Comparison of ENCODE assay signal across 19 cellular contexts in the genomic region with DNA sequence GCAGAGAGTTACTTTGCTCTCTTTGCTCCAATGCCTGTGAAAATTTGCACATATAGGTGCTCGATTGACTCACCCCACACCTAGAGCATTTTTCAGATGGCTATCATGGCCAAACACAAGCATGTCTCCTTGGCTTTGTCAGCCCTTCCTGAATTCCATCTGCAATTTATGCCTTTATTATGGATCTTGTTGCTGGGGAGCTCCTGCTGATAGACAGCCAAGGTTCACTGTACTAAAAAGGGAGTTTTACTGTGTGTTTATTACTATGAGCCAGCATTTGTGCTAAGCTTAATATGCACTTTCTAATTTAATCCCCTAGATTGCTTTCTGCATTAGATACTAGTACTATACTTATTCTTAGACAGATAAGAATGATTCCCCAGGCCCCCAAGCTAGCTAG.
DNase-seq lines count a peak whose midpoint lies in the region; ATAC-seq, FAIRE-seq and TF ChIP-seq lines count a peak whose summit lies in the region.
"Had no signal": no experiment of that assay in that cellular context is flagged by ENCODE, and none has a peak within 500 bp of the region (broad histone marks: within the 10 kb centered on the region; RNA-seq: fewer than 3 reads in every experiment).

No MANE protein-coding gene starts in this region.

- H3K9ac ChIP-seq in colonic mucosa (ENCODE audit: low read depth in 2 of 2, low read length in 2 of 2), result peak overlapping the region in 1 of 2 donors; percentile 28
- H3K9ac ChIP-seq: BLaER1 had no signal

- peaks cover 13% of the 10 kb centered on the region for H3K36me3 Mint-ChIP-seq in glutamatergic neuron (ENCODE audit: unreplicated experiment)
- peaks cover 22% of the 10 kb centered on the region for H3K36me3 Mint-ChIP-seq in type B pancreatic cell
- H3K36me3 Mint-ChIP-seq: CD14-positive monocyte; CD4-positive, alpha-beta memory T cell had no signal

- TF ChIP-seq CTCF in colonic mucosa (IDR thresholded peaks at IDR 0.05) (no peak), mucosa of descending colon (IDR thresholded peaks at IDR 0.05) (no peak), glutamatergic neuron (IDR thresholded peaks at IDR 0.05; ENCODE audit: partially characterized antibody, unreplicated experiment) (no peak), type B pancreatic cell (conservative IDR thresholded peaks at IDR 0.05) (no peak)

- ATAC-seq in mucosa of descending colon (peak; percentile 67), HG02884 (IDR thresholded peaks at IDR 0.05; ENCODE audit: unreplicated experiment) (no peak)
- ATAC-seq: A549 had no signal

- peaks cover 5% of the 10 kb centered on the region for H3K9me3 Mint-ChIP-seq in glutamatergic neuron (ENCODE audit: unreplicated experiment)
- no peaks in the 10 kb centered on the region for H3K9me3 Mint-ChIP-seq in type B pancreatic cell

- no peak for FAIRE-seq in small intestine (lab: Jason Lieb, UNC)
- FAIRE-seq: A549 had no signal

- H3K27ac Mint-ChIP-seq in glutamatergic neuron (ENCODE audit: unreplicated experiment) (no peak overlapping the region), type B pancreatic cell (no peak overlapping the region)
- H3K27ac Mint-ChIP-seq: CD14-positive monocyte; CD4-positive, alpha-beta memory T cell had no signal

- DNase-seq in NCI-H2227 treated with DMSO at 0.1 percent for 48 hours (lab: John Stamatoyannopoulos, UW) (peak; percentile 8), NCI-H2227 (lab: John Stamatoyannopoulos, UW; ENCODE audit: unreplicated experiment) (no peak), colonic mucosa (no peak), mucosa of descending colon (peak in 1 of 3 donors; percentile 31), small intestine (peak; percentile 50), glutamatergic neuron (no peak), type B pancreatic cell (ENCODE audit: extremely low spot score, unreplicated experiment) (no peak)
- DNase-seq: CD4-positive, alpha-beta memory T cell; DMS153; DMS79 treated with DMSO at 0.1 percent for 48 hours; GF-D8; HCEC 1CT; IMR-90 had no signal

- 18 to 48% (median 29%) methylated on average over 1 of the region's 1 CpG for WGBS in small intestine, 3 donors

- H3K27ac ChIP-seq in colonic mucosa (peak overlapping the region; percentile 23), small intestine (ENCODE audit: low read depth in 1 of 2, low read length in 1 of 2) (peak overlapping the region in 1 of 2 donors; percentile 32)
- H3K27ac ChIP-seq: 22Rv1, A549, BLaER1, HL-60 had no signal

- intact Hi-C loops in colonic mucosa (cut with DNase I), result loop anchor here (5.0 kb wide), 1 partner anchor 261 kb away; no protein-coding TSS in a partner anchor
- intact Hi-C loops in mucosa of descending colon (cut with DNase I, micrococcal nuclease), result no loop called here

- H3K36me3 ChIP-seq in colonic mucosa (no peaks in the 10 kb centered on the region), mucosa of descending colon (ENCODE audit: low read depth) (no peaks in the 10 kb centered on the region), small intestine (ENCODE audit: control insufficient read depth in 2 of 2, insufficient read depth in 2 of 2, low read length in 2 of 2) (peaks cover 0 to 4% of the 10 kb centered on the region in 2 donors)

- no peaks in the 10 kb centered on the region for H3K9me3 ChIP-seq in colonic mucosa
- no peaks in the 10 kb centered on the region for H3K9me3 ChIP-seq in mucosa of descending colon
- no peaks in the 10 kb centered on the region for H3K9me3 ChIP-seq in small intestine (ENCODE audit: control insufficient read depth, low read depth)
- H3K9me3 ChIP-seq: A549, BLaER1 had no signal

- H3K27me3 ChIP-seq in colonic mucosa (no peaks in the 10 kb centered on the region), small intestine (ENCODE audit: control insufficient read depth in 2 of 2, insufficient read depth in 2 of 2, low read length in 2 of 2) (no peaks in the 10 kb centered on the region)
- H3K27me3 ChIP-seq: BLaER1 had no signal

- H3K4me1 Mint-ChIP-seq in glutamatergic neuron (ENCODE audit: low read depth, unreplicated experiment), result peaks cover 32% of the 10 kb centered on the region
- H3K4me1 Mint-ChIP-seq in type B pancreatic cell (ENCODE audit: unreplicated experiment), result peaks cover 8% of the 10 kb centered on the region
- H3K4me1 Mint-ChIP-seq: CD14-positive monocyte; CD4-positive, alpha-beta memory T cell had no signal

- no peak overlapping the region for H3K4me3 Mint-ChIP-seq in glutamatergic neuron (ENCODE audit: unreplicated experiment)
- no peak overlapping the region for H3K4me3 Mint-ChIP-seq in type B pancreatic cell
- H3K4me3 Mint-ChIP-seq: CD14-positive monocyte; CD4-positive, alpha-beta memory T cell had no signal

- H3K27me3 Mint-ChIP-seq in glutamatergic neuron (ENCODE audit: unreplicated experiment) (peaks cover 3% of the 10 kb centered on the region), type B pancreatic cell (peaks cover 61% of the 10 kb centered on the region)
- H3K27me3 Mint-ChIP-seq: CD4-positive, alpha-beta memory T cell had no signal

- no peak overlapping the region for H3K4me3 ChIP-seq in colonic mucosa
- no peak overlapping the region for H3K4me3 ChIP-seq in mucosa of descending colon
- H3K4me3 ChIP-seq in small intestine (ENCODE audit: low read depth in 1 of 2, low read length in 2 of 2), result no peak overlapping the region
- H3K4me3 ChIP-seq: A549, BLaER1 had no signal

- H3K4me1 ChIP-seq in colonic mucosa (no peaks in the 10 kb centered on the region), mucosa of descending colon (ENCODE audit: low read depth) (peaks cover 19% of the 10 kb centered on the region), small intestine (ENCODE audit: control insufficient read depth in 2 of 2, insufficient read depth in 1 of 2, low read depth in 1 of 2, low read length in 1 of 2) (peaks cover 0 to 3% of the 10 kb centered on the region in 2 donors)
- H3K4me1 ChIP-seq: A549 had no signal

Comparison
In these comparisons a context has a peak if more than half of its experiments do, and no peak if none do; other contexts are left out.
1. DNase-seq: peak in NCI-H2227 treated with DMSO at 0.1 percent for 48 hours (single experiment) and small intestine (single experiment); none in NCI-H2227 (single experiment), colonic mucosa (single experiment), glutamatergic neuron (single experiment) and type B pancreatic cell (single experiment).